18 cellular contexts compared by ENCODE assay signal in the genomic region with DNA sequence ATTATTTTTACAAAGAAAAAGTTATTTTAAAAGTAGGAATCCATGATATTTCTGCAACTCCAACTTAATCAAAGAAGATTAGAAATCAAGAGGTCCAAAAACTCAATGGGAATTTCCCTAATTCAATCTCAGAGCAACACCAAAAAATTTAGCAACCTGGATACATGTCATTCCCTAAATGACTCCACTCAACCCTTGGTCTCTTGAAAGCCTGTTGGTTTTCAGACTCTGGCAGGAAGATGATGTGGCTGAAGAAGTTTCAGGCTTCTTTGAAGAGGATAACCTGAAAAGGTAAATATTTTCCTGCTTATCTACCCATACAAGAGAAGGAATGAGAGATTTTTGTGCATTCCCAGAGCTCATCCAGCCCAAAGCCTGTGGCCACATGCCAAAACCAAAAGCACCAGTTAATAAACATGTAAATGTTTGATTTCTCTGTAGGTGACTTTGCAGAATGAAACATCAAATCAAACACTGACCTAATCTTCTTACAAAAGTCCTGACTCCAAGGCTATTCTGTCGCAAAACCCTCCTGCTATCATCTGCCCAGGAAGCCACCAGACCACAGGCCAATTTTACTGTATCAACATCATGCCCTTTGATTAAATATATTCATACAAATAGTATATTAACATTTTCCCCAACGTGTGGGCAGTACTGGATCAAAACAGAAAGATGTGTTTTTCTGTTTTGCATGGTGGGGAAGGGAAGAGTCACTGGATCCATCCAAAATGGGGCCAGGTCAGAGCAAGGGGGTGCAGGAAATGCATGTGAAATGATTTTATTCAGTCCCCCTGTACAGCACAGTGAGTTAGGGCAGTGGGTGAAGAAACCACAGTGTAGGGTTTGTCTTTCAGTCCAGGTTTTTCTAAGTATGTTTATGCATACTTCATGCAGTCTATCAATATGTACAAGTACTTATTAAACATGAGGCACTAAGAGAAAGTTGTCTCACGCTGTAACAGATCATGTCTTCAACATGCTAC. TPM values are rescaled to one million over a fixed set of nuclear protein-coding genes. Genes with fewer than 3 reads are reported as not detected.
DNase-seq lines count a peak whose midpoint lies in the region; ATAC-seq, FAIRE-seq and TF ChIP-seq lines count a peak whose summit lies in the region.
"Had no signal": no experiment of that assay in that cellular context is flagged by ENCODE, and none has a peak within 500 bp of the region (broad histone marks: within the 10 kb centered on the region; RNA-seq: fewer than 3 reads in every experiment).

No MANE protein-coding gene starts in this region.

- ATAC-seq in A549 (no peak), sciatic nerve (no peak)
- ATAC-seq: CD8-positive, alpha-beta T cell had no signal

- intact Hi-C loops in sciatic nerve (cut with DNase I), result no loop called here

- no peak overlapping the region for H3K27ac ChIP-seq in A549

- no peaks in the 10 kb centered on the region for H3K9me3 ChIP-seq in A549

- 38% methylated on average over 3 of the region's 3 CpGs for WGBS in A549 (ENCODE audit: missing lambda C conversion rate)

- H3K4me2 ChIP-seq in A549, result peak overlapping the region; percentile 13; the same call in 1 of the 3 replicates

- DNase-seq in A549 (ENCODE audit: low read depth in 1 of 2, low spot score in 1 of 2) (no peak), GM12891 (ENCODE audit: insufficient read length, low spot score) (no peak), NCI-H748 (lab: John Stamatoyannopoulos, UW; ENCODE audit: unreplicated experiment) (peak; percentile 64), glomerular visceral epithelial cell (ENCODE audit: extremely low spot score) (peak; percentile 13), amygdala (lab: John Stamatoyannopoulos, UW) (no peak), sciatic nerve (ENCODE audit: low spot score) (no peak), NOMO-1 (lab: John Stamatoyannopoulos, UW; ENCODE audit: unreplicated experiment in 2 of 2) (no peak)
- DNase-seq in stimulated activated naive CD4-positive, alpha-beta T cell treated with Interleukin-2 at 50 U/mL for 16 hours (lab: John Stamatoyannopoulos, UW), result no peak
- DNase-seq: CD8-positive, alpha-beta T cell; HFFc6; KG1; NCI-H1105 treated with DMSO at 0.1 percent for 48 hours; NCI-H2029; NCI-H2171 treated with DMSO at 0.1 percent for 48 hours; NCI-H524 treated with DMSO at 0.1 percent for 48 hours; SHP77 had no signal

- TF ChIP-seq CTCF in A549 (IDR thresholded peaks at IDR 0.05), result no peak

- POLR2A ChIA-PET in A549 (lab: Yijun Ruan, JAX), result no interaction called here

- H3K4me1 ChIP-seq in A549, result peaks cover 10% of the 10 kb centered on the region; the same call in 2 of the 3 replicates

- no peak for TF ChIP-seq POLR2A in A549 (IDR thresholded peaks at IDR 0.05; ENCODE audit: low read length)
- no peak for TF ChIP-seq POLR2A in GM12891 (IDR thresholded peaks at IDR 0.05; ENCODE audit: low read depth, low read length)

- no peak for TF ChIP-seq EP300 in A549 (IDR thresholded peaks at IDR 0.05)

- no peak for TF ChIP-seq RAD21 in A549 (conservative IDR thresholded peaks at IDR 0.05 in 1 of 2, IDR thresholded peaks at IDR 0.05 in 1 of 2)

- FAIRE-seq in A549 (lab: Jason Lieb, UNC) (no peak), GM12891 (lab: Jason Lieb, UNC) (peak; percentile 35)
- FAIRE-seq: H1, RCC 7860 had no signal

- H3K4me3 ChIP-seq in A549, result no peak overlapping the region

- CTCF ChIA-PET in A549 (lab: Yijun Ruan, JAX), result no interaction called here

TF ChIP-seq in A549, 52 proteins besides CTCF, POLR2A, EP300 and RAD21:
- no peak for TF ChIP-seq E2F6 (IDR thresholded peaks at IDR 0.05; ENCODE audit: borderline replicate concordance, low read depth)
- no peak for TF ChIP-seq ZNF302 (CRISPR knock-in tag; IDR thresholded peaks at IDR 0.05)
- TF ChIP-seq KDM5A (IDR thresholded peaks at IDR 0.05), result no peak
- TF ChIP-seq ZSCAN20 (CRISPR knock-in tag; IDR thresholded peaks at IDR 0.05), result no peak
TF ChIP-seq in A549: peak in this region for 0.

TF ChIP-seq in GM12891, 5 proteins besides CTCF, POLR2A, EP300 and RAD21:
- TF ChIP-seq POU2F2 (IDR thresholded peaks at IDR 0.05; ENCODE audit: low read depth, low read length) (no peak), POLR2AphosphoS5 (IDR thresholded peaks at IDR 0.05; ENCODE audit: low read depth, low read length) (no peak), TAF1 (IDR thresholded peaks at IDR 0.05; ENCODE audit: low read depth, low read length) (no peak), SPI1 (IDR thresholded peaks at IDR 0.05; ENCODE audit: low read depth, low read length) (no peak), PAX5 (IDR thresholded peaks at IDR 0.05; ENCODE audit: insufficient read depth, low read length, severe bottlenecking) (no peak)

RNA-seq across cellular contexts. Expression of gene SMCO4, which starts 38.8 kb away (rescaled TPM):
- polyA plus RNA-seq in A549 (2011; rRNA removed) (10.7 and 11.9 TPM in 2 replicates), A549 (2017; fragmentation: RNase III; extraction: RNeasy Plus Mini Kit Qiagen cat#74134 plus additional on column Dnase treatment) (13.4 to 14.8 TPM (median 14.4 TPM) in 3 replicates)
- 21.4 and 22.4 TPM in 2 replicates for polyA plus RNA-seq in A549 (2012; cell fraction: cytosol; rRNA removed)
- 13.9 and 15.2 TPM in 2 replicates for polyA plus RNA-seq in A549 (2012; cell fraction: nucleus; rRNA removed)
- polyA minus RNA-seq in A549 (2011; rRNA and poly(A)+ RNA removed), result 2.1 and 2.8 TPM in 2 replicates
- 38.2 TPM for polyA plus RNA-seq in GM12891 (2012; ENCODE audit: low read depth, missing spikeins)
- total RNA-seq in sciatic nerve, result 12.3 TPM

Comparison
In these comparisons a context has a peak if more than half of its experiments do, and no peak if none do; other contexts are left out.
1. DNase-seq: peak in NCI-H748 (single experiment) and glomerular visceral epithelial cell (single experiment); none in A549 (0 of 2), GM12891 (single experiment), amygdala (0 of 56), stimulated activated naive CD4-positive, alpha-beta T cell treated with Interleukin-2 at 50 U/mL for 16 hours (single experiment), sciatic nerve (single experiment) and NOMO-1 (0 of 2).